ENCODE assay signal across 8 cellular contexts in genomic region chr6:28142446-28142845, GRCh38. TPM values are rescaled to one million over a fixed set of nuclear protein-coding genes. Genes with fewer than 3 reads are reported as not detected.
DNase-seq lines count a peak whose midpoint lies in the region; ATAC-seq and TF ChIP-seq lines count a peak whose summit lies in the region.

No MANE protein-coding gene starts in this region.

- peak overlapping the region; percentile 74 for H3K27ac ChIP-seq in KOPT-K1 (ENCODE audit: low read depth, low read length, poor library complexity, severe bottlenecking)

- no peaks in the 10 kb centered on the region for H3K27me3 ChIP-seq in BE2C

- H3K27me3 Mint-ChIP-seq in central memory CD8-positive, alpha-beta T cell = no peaks in the 10 kb centered on the region

- peaks cover 58% of the 10 kb centered on the region for H3K4me1 Mint-ChIP-seq in central memory CD8-positive, alpha-beta T cell

- TF ChIP-seq CTCF in BE2C (IDR thresholded peaks at IDR 0.05; ENCODE audit: low read depth, low read length) = no peak
- no peak for TF ChIP-seq CTCF in GM13976 (IDR thresholded peaks at IDR 0.05; ENCODE audit: borderline replicate concordance, control extremely low read depth, extremely low read depth, insufficient read depth, missing control alignments)

- in situ Hi-C loops in GM13976 (cut with MboI; ENCODE audit: low sequenced_read_pairs, unreplicated experiment) = no loop called here

- peak overlapping the region; percentile 94 for H3K4me3 ChIP-seq in BE2C (ENCODE audit: low read depth, low read length)

- peak overlapping the region; percentile 96 for H3K4me3 Mint-ChIP-seq in central memory CD8-positive, alpha-beta T cell

- DNase-seq in BE2C = no peak
- no peak for DNase-seq in central memory CD8-positive, alpha-beta T cell (ENCODE audit: low spot score in 2 of 2)
- peak; percentile 23 for DNase-seq in myocyte (ENCODE audit: low read depth)
- no peak for DNase-seq in 8988T
- no peak for DNase-seq in inferior parietal cortex (ENCODE audit: extremely low spot score)
- DNase-seq in GM13976 (ENCODE audit: low spot score) = no peak
- no peak for DNase-seq in AG08395 (ENCODE audit: low spot score)

- H3K9me3 Mint-ChIP-seq in central memory CD8-positive, alpha-beta T cell = no peaks in the 10 kb centered on the region

- H3K9me3 ChIP-seq in BE2C = no peaks in the 10 kb centered on the region
- no peaks in the 10 kb centered on the region for H3K9me3 ChIP-seq in KOPT-K1 (ENCODE audit: insufficient read depth, low read length, poor library complexity, severe bottlenecking)

- peaks cover 9% of the 10 kb centered on the region; the same call in 1 of the 2 replicates for H3K36me3 ChIP-seq in BE2C
- peaks cover 26% of the 10 kb centered on the region for H3K36me3 ChIP-seq in KOPT-K1 (ENCODE audit: insufficient read depth, low read length)

- H3K36me3 Mint-ChIP-seq in central memory CD8-positive, alpha-beta T cell (ENCODE audit: insufficient read depth) = peaks cover 26% of the 10 kb centered on the region

- ATAC-seq in central memory CD8-positive, alpha-beta T cell (replicated peaks; ENCODE audit: extremely low read depth, poor library complexity, severe bottlenecking) = no peak

- H3K4me1 ChIP-seq in BE2C = no peaks in the 10 kb centered on the region

- peak overlapping the region; percentile 95 for H3K27ac Mint-ChIP-seq in central memory CD8-positive, alpha-beta T cell (ENCODE audit: low read depth)

RNA-seq across cellular contexts. Expression of gene ZKSCAN8, which starts 0.8 kb away (rescaled TPM):
- polyA plus RNA-seq in BE2C (2012; ENCODE audit: insufficient read depth, insufficient read length, low read depth) = 18.9 TPM
- total RNA-seq in myocyte = 23.8 and 26.4 TPM in 2 replicates
- polyA plus RNA-seq in myocyte (2012) = 10.4 TPM

RNA-seq across cellular contexts. Expression of gene ZSCAN16, which starts 18.0 kb away (rescaled TPM):
- polyA plus RNA-seq in BE2C (2012; ENCODE audit: insufficient read depth, insufficient read length, low read depth) = 5.3 TPM
- total RNA-seq in myocyte = 1.2 and 3.2 TPM in 2 replicates
- polyA plus RNA-seq in myocyte (2012) = 2.4 TPM
